In genomic region chr15:52565417-52566358, GRCh38 we compare ENCODE assay signal across 8 cellular contexts. TPM values are rescaled to one million over a fixed set of nuclear protein-coding genes. Genes with fewer than 3 reads are reported as not detected.
DNase-seq lines count a peak whose midpoint lies in the region; ATAC-seq and TF ChIP-seq lines count a peak whose summit lies in the region.
"Not testable (repeated sequence)": the region's sequence is repeated elsewhere in the genome, so short reads cannot be mapped to it uniquely, and the experiment has no call there.

No MANE protein-coding gene starts in this region.

- peak overlapping the region; percentile 67 for H3K27ac Mint-ChIP-seq in activated T-helper 1 cell treated with anti-CD3 and anti-CD28 coated beads, Interleukin-12 subunit alpha, Interleukin-12 subunit beta, Interleukin-2, Interleukin-4 antibody, amounts not matched to agents 30 ng/mL and 10 ng/mL and 1 ng/mL, durations not matched to agents 14 hours and 24 hours and 36 hours

- H3K27ac ChIP-seq in RWPE1, result peak overlapping the region; percentile 5; the same call in 1 of the 2 replicates
- peak overlapping the region; percentile 91 for H3K27ac ChIP-seq in smooth muscle cell (ENCODE audit: low read depth)

- H3K36me3 ChIP-seq in GM06990 (ENCODE audit: control insufficient read depth, insufficient read depth, low read length); smooth muscle cell (ENCODE audit: low read depth): not testable (repeated sequence)

- H3K9me3 Mint-ChIP-seq in activated T-helper 1 cell treated with anti-CD3 and anti-CD28 coated beads, Interleukin-12 subunit alpha, Interleukin-12 subunit beta, Interleukin-2, Interleukin-4 antibody, amounts not matched to agents 30 ng/mL and 10 ng/mL and 1 ng/mL, durations not matched to agents 14 hours and 24 hours and 36 hours, result not testable (repeated sequence)

- peaks cover 21% of the 10 kb centered on the region for H3K4me1 ChIP-seq in smooth muscle cell (ENCODE audit: low read depth)

- peak overlapping the region; percentile 55 for H3K4me2 ChIP-seq in smooth muscle cell

- not testable (repeated sequence) for H2AFZ ChIP-seq in smooth muscle cell (ENCODE audit: low read depth)

- not testable (repeated sequence) for H3K27me3 Mint-ChIP-seq in activated T-helper 1 cell treated with anti-CD3 and anti-CD28 coated beads, Interleukin-12 subunit alpha, Interleukin-12 subunit beta, Interleukin-2, Interleukin-4 antibody, amounts not matched to agents 30 ng/mL and 10 ng/mL and 1 ng/mL, durations not matched to agents 14 hours and 24 hours and 36 hours (ENCODE audit: insufficient read depth)

- not testable (repeated sequence) for H3K9me3 ChIP-seq in smooth muscle cell (replicated peaks; ENCODE audit: low read depth)

- peaks cover 78% of the 10 kb centered on the region for H3K79me2 ChIP-seq in smooth muscle cell (ENCODE audit: low read depth)

- peaks cover 20% of the 10 kb centered on the region for H3K36me3 Mint-ChIP-seq in activated T-helper 1 cell treated with anti-CD3 and anti-CD28 coated beads, Interleukin-12 subunit alpha, Interleukin-12 subunit beta, Interleukin-2, Interleukin-4 antibody, amounts not matched to agents 30 ng/mL and 10 ng/mL and 1 ng/mL, durations not matched to agents 14 hours and 24 hours and 36 hours (ENCODE audit: low read depth)

- not testable (repeated sequence) for DNase-seq in GM06990 (ENCODE audit: extremely low read depth, insufficient read length); RWPE1 (ENCODE audit: low spot score); activated T-helper 1 cell treated with anti-CD3 and anti-CD28 coated beads, Interleukin-12 subunit alpha, Interleukin-12 subunit beta, Interleukin-2, Interleukin-4 antibody, amounts not matched to agents 30 ng/mL and 10 ng/mL and 1 ng/mL, durations not matched to agents 14 hours and 24 hours and 36 hours (ENCODE audit: low spot score); smooth muscle cell (lab: John Stamatoyannopoulos, UW; ENCODE audit: unreplicated experiment)
- peak; percentile 47 for DNase-seq in fibroblast of the aortic adventitia (ENCODE audit: low read depth)

- CTCF ChIA-PET in RWPE1 (lab: Yijun Ruan, JAX), result interaction anchor here (0.6 kb wide), 2 partner anchors 37 to 388 kb away, joined by 3 to 4 read pairs; no protein-coding TSS in a partner anchor

- WGBS in smooth muscle cell (ENCODE audit: low lambda C conversion rate), result 91% methylated on average over 13 of the region's 13 CpGs

- not testable (repeated sequence) for TF ChIP-seq CTCF in GM06990 (IDR thresholded peaks at IDR 0.05; ENCODE audit: insufficient read depth, low read length, poor library complexity, severe bottlenecking); RWPE1 (conservative IDR thresholded peaks at IDR 0.05; ENCODE audit: low read depth); fibroblast of the aortic adventitia (IDR thresholded peaks at IDR 0.05; ENCODE audit: insufficient read depth, low read length); smooth muscle cell (IDR thresholded peaks at IDR 0.05; ENCODE audit: borderline replicate concordance, insufficient read depth, poor library complexity, severe bottlenecking)

- POLR2A ChIA-PET in RWPE1 (lab: Yijun Ruan, JAX; ENCODE audit: low non-redundant PET), result not testable (repeated sequence)

- H3K27me3 ChIP-seq in GM06990 (replicated peaks; ENCODE audit: control insufficient read depth, insufficient read depth, low read length); smooth muscle cell (ENCODE audit: low read depth): not testable (repeated sequence)

- H3K4me1 Mint-ChIP-seq in activated T-helper 1 cell treated with anti-CD3 and anti-CD28 coated beads, Interleukin-12 subunit alpha, Interleukin-12 subunit beta, Interleukin-2, Interleukin-4 antibody, amounts not matched to agents 30 ng/mL and 10 ng/mL and 1 ng/mL, durations not matched to agents 14 hours and 24 hours and 36 hours (ENCODE audit: low read depth), result peaks cover 65% of the 10 kb centered on the region

- peaks cover 19% of the 10 kb centered on the region for H3F3A ChIP-seq in smooth muscle cell (ENCODE audit: low read depth)

- intact Hi-C loops in activated T-helper 1 cell treated with anti-CD3 and anti-CD28 coated beads, Interleukin-12 subunit alpha, Interleukin-12 subunit beta, Interleukin-2, Interleukin-4 antibody, amounts not matched to agents 30 ng/mL and 10 ng/mL and 1 ng/mL, durations not matched to agents 14 hours and 24 hours and 36 hours (cut with micrococcal nuclease), result loop anchor here (5.0 kb wide), 1 partner anchor 92 kb away; no protein-coding TSS in a partner anchor

- peak overlapping the region; percentile 35 for H3K4me3 Mint-ChIP-seq in activated T-helper 1 cell treated with anti-CD3 and anti-CD28 coated beads, Interleukin-12 subunit alpha, Interleukin-12 subunit beta, Interleukin-2, Interleukin-4 antibody, amounts not matched to agents 30 ng/mL and 10 ng/mL and 1 ng/mL, durations not matched to agents 14 hours and 24 hours and 36 hours

- H3K4me3 ChIP-seq in GM06990 (replicated peaks; ENCODE audit: low read depth, low read length), result peak overlapping the region; percentile 10
- not testable (repeated sequence) for H3K4me3 ChIP-seq in fibroblast of the aortic adventitia (ENCODE audit: low read depth, low read length); smooth muscle cell

- H3K9ac ChIP-seq in smooth muscle cell (ENCODE audit: low read depth), result not testable (repeated sequence)

- ATAC-seq in GM19455 (IDR thresholded peaks at IDR 0.05; ENCODE audit: unreplicated experiment) (peak; percentile 43), HG02763 (IDR thresholded peaks at IDR 0.05; ENCODE audit: unreplicated experiment) (peak; percentile 39), HG03571 (IDR thresholded peaks at IDR 0.05; ENCODE audit: unreplicated experiment) (peak; percentile 44)

- H4K20me1 ChIP-seq in smooth muscle cell (ENCODE audit: low read depth), result peaks cover 74% of the 10 kb centered on the region

RNA-seq across cellular contexts. Expression of gene ARPP19, which starts 3.1 kb away (rescaled TPM):
- 195 and 216 TPM in 2 replicates for total RNA-seq in activated T-helper 1 cell treated with anti-CD3 and anti-CD28 coated beads, Interleukin-12 subunit alpha, Interleukin-12 subunit beta, Interleukin-2, Interleukin-4 antibody, amounts not matched to agents 30 ng/mL and 10 ng/mL and 1 ng/mL, durations not matched to agents 14 hours and 24 hours and 36 hours
- total RNA-seq in fibroblast of the aortic adventitia (ENCODE audit: low replicate concordance) (91.5 and 168 TPM in 2 replicates), smooth muscle cell (138 and 185 TPM in 2 replicates)
- 58.4 and 60.1 TPM in 2 replicates for polyA plus RNA-seq in smooth muscle cell

RNA-seq across cellular contexts. Expression of gene MYO5A, which starts 37.0 kb away (rescaled TPM):
- 26.2 and 27.8 TPM in 2 replicates for total RNA-seq in activated T-helper 1 cell treated with anti-CD3 and anti-CD28 coated beads, Interleukin-12 subunit alpha, Interleukin-12 subunit beta, Interleukin-2, Interleukin-4 antibody, amounts not matched to agents 30 ng/mL and 10 ng/mL and 1 ng/mL, durations not matched to agents 14 hours and 24 hours and 36 hours
- total RNA-seq in fibroblast of the aortic adventitia (ENCODE audit: low replicate concordance), result 18.9 and 80.3 TPM in 2 replicates
- 68.8 and 72.1 TPM in 2 replicates for total RNA-seq in smooth muscle cell
- 22.4 and 29.4 TPM in 2 replicates for polyA plus RNA-seq in smooth muscle cell
